ENCODE assay signal across 12 cellular contexts in genomic region chr2:218732761-218733158, GRCh38. TPM values are rescaled to one million over a fixed set of nuclear protein-coding genes. Genes with fewer than 3 reads are reported as not detected.
DNase-seq lines count a peak whose midpoint lies in the region; ATAC-seq, FAIRE-seq and TF ChIP-seq lines count a peak whose summit lies in the region.
"Had no signal": no experiment of that assay in that cellular context is flagged by ENCODE, and none has a peak within 500 bp of the region (broad histone marks: within the 10 kb centered on the region; RNA-seq: fewer than 3 reads in every experiment).

No MANE protein-coding gene starts in this region.

- H3K36me3 ChIP-seq in SK-N-SH (replicated peaks in 1 of 2; ENCODE audit: control insufficient read depth in 1 of 2, insufficient read depth in 2 of 2, low read length in 1 of 2), result peaks cover 5 to 8% of the 10 kb centered on the region in 2 experiments
- H3K36me3 ChIP-seq in hepatocyte (replicated peaks; ENCODE audit: insufficient read depth, low read depth), result no peaks in the 10 kb centered on the region
- no peaks in the 10 kb centered on the region for H3K36me3 ChIP-seq in smooth muscle cell (ENCODE audit: low read depth)

- peaks cover 69% of the 10 kb centered on the region for H3K79me2 ChIP-seq in SK-N-SH (ENCODE audit: insufficient read depth)
- H3K79me2 ChIP-seq in hepatocyte, result peaks cover 52% of the 10 kb centered on the region
- peaks cover 44% of the 10 kb centered on the region for H3K79me2 ChIP-seq in smooth muscle cell (ENCODE audit: low read depth)

- ATAC-seq in SK-N-SH treated with all-trans-retinoic acid at 6 μM for 48 hours (no peak), HG02973 (IDR thresholded peaks at IDR 0.05; ENCODE audit: unreplicated experiment) (no peak)

- TF ChIP-seq CTCF in SK-N-SH (IDR thresholded peaks at IDR 0.05) (no peak), hepatocyte (IDR thresholded peaks at IDR 0.05; ENCODE audit: poor library complexity) (no peak), smooth muscle cell (IDR thresholded peaks at IDR 0.05; ENCODE audit: borderline replicate concordance, insufficient read depth, poor library complexity, severe bottlenecking) (no peak)

- FAIRE-seq in GM19239 (lab: Jason Lieb, UNC), result no peak

- H3K27ac ChIP-seq in SK-N-SH (ENCODE audit: low read depth in 2 of 2, low read length in 1 of 2), result peak overlapping the region in 1 of 2 experiments; percentile 98; a peak in 2 of 4 replicates
- peak overlapping the region; percentile 84 for H3K27ac ChIP-seq in angular gyrus (ENCODE audit: low read depth, low read length)
- peak overlapping the region; percentile 86 for H3K27ac ChIP-seq in hepatocyte
- peak overlapping the region; percentile 94 for H3K27ac ChIP-seq in smooth muscle cell (ENCODE audit: low read depth)
- H3K27ac ChIP-seq: 22Rv1 had no signal

- no peaks in the 10 kb centered on the region for H4K20me1 ChIP-seq in SK-N-SH (ENCODE audit: insufficient read depth)
- no peaks in the 10 kb centered on the region for H4K20me1 ChIP-seq in hepatocyte (ENCODE audit: insufficient read depth, poor library complexity, severe bottlenecking)
- H4K20me1 ChIP-seq in smooth muscle cell (ENCODE audit: low read depth), result peaks cover 13% of the 10 kb centered on the region

- H3K9me3 ChIP-seq in SK-N-SH (no peaks in the 10 kb centered on the region; the same call in 1 of the 2 replicates), hepatocyte (ENCODE audit: low read depth) (no peaks in the 10 kb centered on the region), smooth muscle cell (replicated peaks; ENCODE audit: low read depth) (no peaks in the 10 kb centered on the region)

- TF ChIP-seq EP300 in SK-N-SH (IDR thresholded peaks at IDR 0.05; ENCODE audit: borderline replicate concordance in 1 of 2, low read depth in 1 of 2, low read length in 1 of 2), result no peak

- TF ChIP-seq RAD21 in SK-N-SH (IDR thresholded peaks at IDR 0.05; ENCODE audit: low read length), result no peak

- H3K4me1 ChIP-seq in SK-N-SH (ENCODE audit: control insufficient read depth in 1 of 2, insufficient read depth in 2 of 2, low read depth in 1 of 2, low read length in 1 of 2) (peaks cover 0 to 26% of the 10 kb centered on the region in 2 experiments; a peak in 2 of 4 replicates), hepatocyte (ENCODE audit: insufficient read depth) (peaks cover 20% of the 10 kb centered on the region), smooth muscle cell (ENCODE audit: low read depth) (peaks cover 12% of the 10 kb centered on the region)

- 88% methylated on average over 2 of the region's 2 CpGs for WGBS in SK-N-SH (ENCODE audit: low lambda C conversion rate)
- WGBS in hepatocyte (ENCODE audit: low lambda C conversion rate, missing lambda C conversion rate), result 81% methylated on average over 2 of the region's 2 CpGs
- 44% methylated on average over 2 of the region's 2 CpGs for WGBS in smooth muscle cell (ENCODE audit: low lambda C conversion rate)

- H3K9ac ChIP-seq in SK-N-SH (0 out of 2 replicates have a peak overlapping the region, but pooled peaks have one; percentile 51), smooth muscle cell (ENCODE audit: low read depth) (peak overlapping the region; percentile 56)

- H2AFZ ChIP-seq in SK-N-SH (ENCODE audit: low read depth) (no peak overlapping the region), hepatocyte (no peak overlapping the region), smooth muscle cell (ENCODE audit: low read depth) (no peak overlapping the region)

- H3K4me2 ChIP-seq in SK-N-SH (no peak overlapping the region), hepatocyte (peak overlapping the region; percentile 7), smooth muscle cell (peak overlapping the region; percentile 69)

- H3K4me3 ChIP-seq in SK-N-SH (ENCODE audit: low read depth in 2 of 2, low read length in 1 of 2) (no peak overlapping the region), hepatocyte (no peak overlapping the region), smooth muscle cell (no peak overlapping the region)

- no peak for DNase-seq in SK-N-SH
- DNase-seq in hepatocyte (ENCODE audit: low spot score), result no peak
- no peak for DNase-seq in smooth muscle cell (lab: John Stamatoyannopoulos, UW; ENCODE audit: unreplicated experiment)
- no peak for DNase-seq in DMS79 (lab: John Stamatoyannopoulos, UW)
- DNase-seq in GM19239 (ENCODE audit: insufficient read length, low spot score), result no peak
- DNase-seq: activated naive CD4-positive, alpha-beta T cell treated with Interleukin-2 at 50 U/mL for 16 hours; stimulated activated CD4-positive, alpha-beta T cell treated with anti-CD3 and anti-CD28 coated beads, Interleukin-2, amount 100 ng/mL, for 24 hours; stimulated activated naive CD4-positive, alpha-beta T cell had no signal

- POLR2A ChIA-PET in SK-N-SH (lab: Yijun Ruan, JAX), result no interaction called here

- H3K9me2 ChIP-seq in SK-N-SH (no peaks in the 10 kb centered on the region), hepatocyte (replicated peaks; ENCODE audit: insufficient read depth) (no peaks in the 10 kb centered on the region)

- CTCF ChIA-PET in SK-N-SH (lab: Yijun Ruan, JAX), result interaction anchor here (0.6 kb wide), 1 partner anchor 19 kb away, joined by 3 read pairs; no protein-coding TSS in a partner anchor

- no peaks in the 10 kb centered on the region for H3K27me3 ChIP-seq in SK-N-SH (ENCODE audit: insufficient read depth)
- no peaks in the 10 kb centered on the region for H3K27me3 ChIP-seq in hepatocyte
- no peaks in the 10 kb centered on the region for H3K27me3 ChIP-seq in smooth muscle cell (ENCODE audit: low read depth)

- peaks cover 22% of the 10 kb centered on the region for H3F3A ChIP-seq in SK-N-SH (replicated peaks; ENCODE audit: insufficient read depth)
- peaks cover 23% of the 10 kb centered on the region for H3F3A ChIP-seq in smooth muscle cell (ENCODE audit: low read depth)

TF ChIP-seq in SK-N-SH, 30 proteins besides CTCF, POLR2A, EP300 and RAD21:
- TF ChIP-seq NRF1 (IDR thresholded peaks at IDR 0.05; ENCODE audit: low read depth, low read length) (no peak), GATA2 (CRISPR knock-in tag; IDR thresholded peaks at IDR 0.05) (no peak), MXI1 (IDR thresholded peaks at IDR 0.05; ENCODE audit: low read depth, low read length) (no peak)

TF ChIP-seq in SK-N-SH treated with all-trans-retinoic acid at 6 μM for 48 hours, 23 proteins besides CTCF, POLR2A, EP300 and RAD21 (continues in another document):
- TF ChIP-seq TSHZ2 (CRISPR knock-in tag; IDR thresholded peaks at IDR 0.05) (no peak), GLIS3 (CRISPR knock-in tag; IDR thresholded peaks at IDR 0.05) (no peak), RARB (CRISPR knock-in tag; IDR thresholded peaks at IDR 0.05) (no peak), BACH2 (CRISPR knock-in tag; IDR thresholded peaks at IDR 0.05; ENCODE audit: borderline replicate concordance) (no peak), ESRRG (CRISPR knock-in tag; IDR thresholded peaks at IDR 0.05) (no peak), SNAI2 (CRISPR knock-in tag; IDR thresholded peaks at IDR 0.05) (no peak), PPARA (CRISPR knock-in tag; IDR thresholded peaks at IDR 0.05; ENCODE audit: borderline replicate concordance) (no peak), CSDC2 (CRISPR knock-in tag; IDR thresholded peaks at IDR 0.05) (no peak), ARNTL (CRISPR knock-in tag; IDR thresholded peaks at IDR 0.05; ENCODE audit: borderline replicate concordance, low read depth) (no peak), ZNF8 (CRISPR knock-in tag; IDR thresholded peaks at IDR 0.05) (no peak)

RNA-seq across cellular contexts. Expression of gene TTLL4, which starts 22.1 kb away (rescaled TPM):
- polyA plus RNA-seq in SK-N-SH (2012; rRNA removed) (15.6 and 18.6 TPM in 2 replicates), hepatocyte (23.7 and 30.2 TPM in 2 replicates), smooth muscle cell (22.5 and 24.3 TPM in 2 replicates)
- polyA plus RNA-seq in SK-N-SH (2012; cell fraction: cytosol; rRNA removed), result 5.7 and 9.0 TPM in 2 replicates
- 55.3 and 80.2 TPM in 2 replicates for polyA plus RNA-seq in SK-N-SH (2012; cell fraction: nucleus; rRNA removed)
- total RNA-seq in hepatocyte (18.2 and 19.8 TPM in 2 replicates), smooth muscle cell (21.5 and 38.3 TPM in 2 replicates)

RNA-seq across cellular contexts. Expression of gene CYP27A1, which starts 49.2 kb away (rescaled TPM):
- polyA plus RNA-seq in SK-N-SH (2012; rRNA removed), result 0.18 and 0.54 TPM in 2 replicates
- polyA plus RNA-seq in SK-N-SH (2012; cell fraction: cytosol; rRNA removed), result 0.19 and 0.46 TPM in 2 replicates
- polyA plus RNA-seq in SK-N-SH (2012; cell fraction: nucleus; rRNA removed), result 0.66 and 0.76 TPM in 2 replicates
- total RNA-seq in hepatocyte, result 34.5 and 38.8 TPM in 2 replicates
- 35.9 and 44.8 TPM in 2 replicates for polyA plus RNA-seq in hepatocyte
- 9.6 and 11.2 TPM in 2 replicates for total RNA-seq in smooth muscle cell
- 11.5 and 14.9 TPM in 2 replicates for polyA plus RNA-seq in smooth muscle cell
